Comparison of ENCODE assay signal across 28 cellular contexts in the genomic region with DNA sequence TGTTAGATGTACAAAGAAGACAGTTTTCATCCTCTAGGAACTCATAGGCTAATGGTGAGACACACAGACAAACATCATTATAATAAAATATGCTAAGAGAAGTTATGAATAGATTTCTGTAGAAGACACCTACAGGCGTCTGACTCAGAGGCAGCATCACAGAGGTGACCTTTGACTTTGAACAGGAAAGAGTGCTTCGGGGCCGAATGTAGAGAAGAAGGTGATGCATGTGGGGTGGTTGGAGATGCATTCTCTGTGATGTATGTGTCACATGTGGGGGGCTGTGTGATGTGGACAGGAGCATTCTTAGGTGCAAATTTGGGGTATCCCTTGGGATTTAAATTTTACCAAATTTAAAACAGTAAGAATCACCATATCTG. TPM values are rescaled to one million over a fixed set of nuclear protein-coding genes. Genes with fewer than 3 reads are reported as not detected.
DNase-seq lines count a peak whose midpoint lies in the region; ATAC-seq lines count a peak whose summit lies in the region.
"Had no signal": no experiment of that assay in that cellular context is flagged by ENCODE, and none has a peak within 500 bp of the region (broad histone marks: within the 10 kb centered on the region; RNA-seq: fewer than 3 reads in every experiment).

No MANE protein-coding gene starts in this region.

- peaks cover 5% of the 10 kb centered on the region for H3K79me1 ChIP-seq in trophoblast cell (ENCODE audit: low read length)

- H3K27ac ChIP-seq in trophoblast cell (ENCODE audit: low read depth, low read length) = peak overlapping the region; percentile 29
- H3K27ac ChIP-seq: heart left ventricle, thyroid gland, WERI-Rb-1 had no signal

- H3K23ac ChIP-seq in trophoblast cell (ENCODE audit: low read length) = no peak overlapping the region

- no peak for DNase-seq in activated CD4-positive, CD25-positive, alpha-beta regulatory T cell treated with anti-CD3 and anti-CD28 coated beads, Interleukin-2, amount 50 U/mL, for 72 hours
- DNase-seq in stimulated activated CD4-positive, alpha-beta T cell treated with anti-CD3 and anti-CD28 coated beads, Interleukin-15, amount 100 ng/mL, for 24 hours = peak; percentile 39
- no peak for DNase-seq in stimulated activated CD4-positive, alpha-beta T cell treated with anti-CD3 and anti-CD28 coated beads, Interleukin-12 subunit alpha, Interleukin-12 subunit beta, amount 100 ng/mL, for 4 hours
- DNase-seq in trophoblast cell (no peak), AG20443 (ENCODE audit: low spot score) (no peak), ureter (ENCODE audit: low spot score) (no peak)
- no peak for DNase-seq in activated CD8-positive, alpha-beta memory T cell treated with anti-CD3 and anti-CD28 coated beads, Interleukin-2, amount 50 U/mL, for 4 hours
- DNase-seq: 8988T; activated effector memory CD4-positive, alpha-beta T cell treated with anti-CD3 and anti-CD28 coated beads, Interleukin-2, amount 50 U/mL, for 16 hours; CD4-positive, alpha-beta memory T cell; DMS 273 treated with DMSO at 0.1 percent for 48 hours; effector CD4-positive, alpha-beta T cell; MM.1S; NCI-H1417 treated with DMSO at 0.1 percent for 48 hours; NCI-H2081 treated with DMSO at 0.1 percent for 48 hours; NCI-H82; stimulated activated naive CD4-positive, alpha-beta T cell; T-helper 9 cell; thyroid gland; WERI-Rb-1 had no signal

- no peak overlapping the region for H3K4me2 ChIP-seq in trophoblast cell (ENCODE audit: low read length)

- H3K18ac ChIP-seq in trophoblast cell (ENCODE audit: low read length) = no peak overlapping the region

- H3K14ac ChIP-seq in trophoblast cell (ENCODE audit: low read length) = no peak overlapping the region

- H3K36me3 ChIP-seq in trophoblast cell (ENCODE audit: control insufficient read depth in 1 of 2, insufficient read depth in 2 of 2, low read length in 2 of 2) = no peaks in the 10 kb centered on the region
- H3K36me3 ChIP-seq: heart left ventricle, thyroid gland, WERI-Rb-1 had no signal

- H3K79me2 ChIP-seq in trophoblast cell (ENCODE audit: control insufficient read depth, insufficient read depth, low read length, poor library complexity) = no peaks in the 10 kb centered on the region

- no peaks in the 10 kb centered on the region for H3K9me3 ChIP-seq in trophoblast cell (ENCODE audit: insufficient read depth, low read depth, low read length)
- H3K9me3 ChIP-seq: heart left ventricle, thyroid gland had no signal

- no peak overlapping the region for H3K4ac ChIP-seq in trophoblast cell (ENCODE audit: low read depth, low read length)

- H2BK5ac ChIP-seq in trophoblast cell (ENCODE audit: low read depth, low read length, poor library complexity) = no peak overlapping the region

- no CpG with 5 or more reads among the region's 3 CpGs for WGBS in trophoblast cell (ENCODE audit: extremely low coverage, insufficient coverage, insufficient read length)

- H2AFZ ChIP-seq in trophoblast cell (ENCODE audit: insufficient read depth, low read length, poor library complexity) = no peak overlapping the region

- no peak overlapping the region for H2AK5ac ChIP-seq in trophoblast cell (ENCODE audit: low read length)

- no peaks in the 10 kb centered on the region for H3K27me3 ChIP-seq in trophoblast cell (ENCODE audit: insufficient read depth, low read length)
- H3K27me3 ChIP-seq: thyroid gland had no signal

- ATAC-seq in activated CD4-positive, CD25-positive, alpha-beta regulatory T cell treated with anti-CD3 and anti-CD28 coated beads, Interleukin-2, amount 50 U/mL, for 24 hours = peak; percentile 58 to 83
- ATAC-seq: heart left ventricle, Right ventricle myocardium inferior, sciatic nerve had no signal

- no peak overlapping the region for H3K9ac ChIP-seq in trophoblast cell (ENCODE audit: low read length)

- peaks cover 17 to 23% of the 10 kb centered on the region in 2 experiments for H3K4me1 ChIP-seq in trophoblast cell (ENCODE audit: control insufficient read depth in 1 of 2, insufficient read depth in 2 of 2, low read length in 2 of 2)
- H3K4me1 ChIP-seq: thyroid gland had no signal

- H4K12ac ChIP-seq in trophoblast cell (ENCODE audit: low read depth, low read length) = no peak overlapping the region

- H3K4me3 ChIP-seq in trophoblast cell (ENCODE audit: low read depth, low read length) = no peak overlapping the region
- H3K4me3 ChIP-seq: heart left ventricle, thyroid gland had no signal

- no peak overlapping the region for H2BK12ac ChIP-seq in trophoblast cell (ENCODE audit: low read length)

- H2BK120ac ChIP-seq in trophoblast cell (ENCODE audit: insufficient read depth, low read length, poor library complexity) = no peak overlapping the region

- no peak overlapping the region for H4K91ac ChIP-seq in trophoblast cell (ENCODE audit: low read depth, low read length)

- H4K8ac ChIP-seq in trophoblast cell (ENCODE audit: low read depth, low read length) = no peak overlapping the region

RNA-seq across cellular contexts. Expression of a gene that starts 6.8 kb away (rescaled TPM):
- 1.2 and 1.7 TPM in 2 replicates for polyA plus RNA-seq in trophoblast cell (2013)
- total RNA-seq in ureter = not detected
- total RNA-seq: CD4-positive, alpha-beta memory T cell; G401; lung microvascular endothelial cell; OCI-LY7; posterior vena cava; Right ventricle myocardium inferior; sciatic nerve; thyroid gland had no signal
- polyA plus RNA-seq: CD4-positive, alpha-beta memory T cell; heart left ventricle had no signal

RNA-seq across cellular contexts. Expression of a gene that starts 14.8 kb away (rescaled TPM):
- 0.32 and 0.42 TPM in 2 replicates for polyA plus RNA-seq in trophoblast cell (2013)
- total RNA-seq in ureter = 1.4 TPM
- total RNA-seq: G401 had no signal

RNA-seq across cellular contexts. Expression of a gene that starts 37.5 kb away (rescaled TPM):
- polyA plus RNA-seq in trophoblast cell (2013) = 12.8 and 13.7 TPM in 2 replicates
- 69.3 TPM for total RNA-seq in ureter
- total RNA-seq: CD4-positive, alpha-beta memory T cell; G401 had no signal
- polyA plus RNA-seq: CD4-positive, alpha-beta memory T cell had no signal

RNA-seq across cellular contexts. Expression of a gene that starts 37.7 kb away (rescaled TPM):
- polyA plus RNA-seq in trophoblast cell (2013) = 21.6 and 21.9 TPM in 2 replicates
- total RNA-seq in ureter = 39.0 TPM
